In the genomic region with DNA sequence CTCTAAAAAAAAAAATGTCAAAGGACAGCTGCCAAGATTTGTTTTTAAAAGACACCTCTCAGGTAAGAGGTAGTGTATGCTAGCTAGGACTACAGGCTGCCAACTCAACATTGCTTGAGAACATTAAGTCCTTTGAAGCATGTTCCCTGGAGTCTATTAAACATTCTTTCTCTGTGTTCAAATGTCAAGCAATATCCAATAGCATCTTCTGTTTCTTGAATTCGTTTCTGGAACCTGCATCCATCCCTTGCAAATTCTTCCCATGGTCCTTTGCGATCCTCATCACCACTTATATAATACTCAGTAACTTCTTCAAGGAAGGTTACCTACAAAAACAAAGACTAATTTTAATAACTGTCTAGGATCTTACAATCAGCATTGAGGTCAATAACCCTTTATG, we compare ENCODE assay signal across 8 cellular contexts. TPM values are rescaled to one million over a fixed set of nuclear protein-coding genes. Genes with fewer than 3 reads are reported as not detected.
DNase-seq lines count a peak whose midpoint lies in the region; ATAC-seq and TF ChIP-seq lines count a peak whose summit lies in the region.

No MANE protein-coding gene starts in this region.

- H3K27me3 ChIP-seq in BJ (ENCODE audit: control insufficient read depth, insufficient read depth, low read length): no peaks in the 10 kb centered on the region
- no peaks in the 10 kb centered on the region for H3K27me3 ChIP-seq in brain microvascular endothelial cell (replicated peaks)

- peaks cover 49% of the 10 kb centered on the region for H3K36me3 Mint-ChIP-seq in HFFc6 (ENCODE audit: low read depth)
- H3K36me3 Mint-ChIP-seq in naive thymus-derived CD8-positive, alpha-beta T cell: peaks cover 7 to 76% (median 34%) of the 10 kb centered on the region in 3 donors

- H3K9me3 Mint-ChIP-seq in HFFc6: no peaks in the 10 kb centered on the region
- no peaks in the 10 kb centered on the region for H3K9me3 Mint-ChIP-seq in naive thymus-derived CD8-positive, alpha-beta T cell

- no peak overlapping the region for H3K27ac ChIP-seq in brain microvascular endothelial cell

- peaks cover 2% of the 10 kb centered on the region; the same call in 1 of the 2 replicates for H3K27me3 Mint-ChIP-seq in HFFc6 (ENCODE audit: insufficient read depth)
- H3K27me3 Mint-ChIP-seq in naive thymus-derived CD8-positive, alpha-beta T cell: no peaks in the 10 kb centered on the region

- H3K36me3 ChIP-seq in BJ (ENCODE audit: control insufficient read depth, insufficient read depth, low read length): peaks cover 6% of the 10 kb centered on the region
- H3K36me3 ChIP-seq in brain microvascular endothelial cell (replicated peaks): peaks cover 39% of the 10 kb centered on the region

- CTCF ChIA-PET in BJ (lab: Yijun Ruan, JAX): interaction anchor here (0.8 to 3.1 kb wide), 3 partner anchors 26 to 97 kb away, joined by 3 to 12 read pairs (median 3); no protein-coding TSS in a partner anchor

- H3K4me3 ChIP-seq in BJ (ENCODE audit: low read depth, low read length): peak overlapping the region; percentile 4; the same call in 1 of the 2 replicates
- peak overlapping the region; percentile 28 for H3K4me3 ChIP-seq in brain microvascular endothelial cell (ENCODE audit: low read depth, low read length)

- in situ Hi-C loops in brain microvascular endothelial cell (cut with HindIII; ENCODE audit: low pct_ligation_motif_present, low sequenced_read_pairs): no loop called here

- DNase-seq in BJ (ENCODE audit: low read depth) (no peak), HFFc6 (no peak), brain microvascular endothelial cell (no peak), NCI-H2171 treated with DMSO at 0.1 percent for 48 hours (lab: John Stamatoyannopoulos, UW) (no peak), SW 1271 (lab: John Stamatoyannopoulos, UW) (no peak), EL (no peak)
- DNase-seq in naive thymus-derived CD8-positive, alpha-beta T cell: no peak

- H3K27ac Mint-ChIP-seq in HFFc6: no peak overlapping the region; the same call in 1 of the 2 replicates
- peak overlapping the region in 8 of 10 donors; percentile 33 to 89 (median 62) for H3K27ac Mint-ChIP-seq in naive thymus-derived CD8-positive, alpha-beta T cell

- peak overlapping the region; percentile 99 for H3K4me3 Mint-ChIP-seq in HFFc6
- H3K4me3 Mint-ChIP-seq in naive thymus-derived CD8-positive, alpha-beta T cell: peak overlapping the region; percentile 97 to 100 (median 98)

- no peak for ATAC-seq in naive thymus-derived CD8-positive, alpha-beta T cell
- ATAC-seq in HG03442 (IDR thresholded peaks at IDR 0.05; ENCODE audit: unreplicated experiment): no peak

- peaks cover 15% of the 10 kb centered on the region for H3K4me1 Mint-ChIP-seq in HFFc6 (ENCODE audit: low read depth)
- peaks cover 2 to 37% (median 29%) of the 10 kb centered on the region in 4 donors for H3K4me1 Mint-ChIP-seq in naive thymus-derived CD8-positive, alpha-beta T cell

- TF ChIP-seq CTCF in BJ (IDR thresholded peaks at IDR 0.05; ENCODE audit: insufficient read depth, low read depth, low read length) (no peak), HFFc6 (IDR thresholded peaks at IDR 0.05) (no peak), brain microvascular endothelial cell (IDR thresholded peaks at IDR 0.05; ENCODE audit: low read depth, low read length, missing control alignments) (no peak)

- POLR2A ChIA-PET in BJ (lab: Charles Lee): no interaction called here
- POLR2A ChIA-PET in naive thymus-derived CD8-positive, alpha-beta T cell (lab: Charles Lee): no interaction called here

RNA-seq across cellular contexts. Expression of a gene that starts 5.6 kb away (rescaled TPM):
- polyA plus RNA-seq in BJ (2011; rRNA removed): 24.6 and 30.2 TPM in 2 replicates
- 30.7 and 41.6 TPM in 2 replicates for polyA minus RNA-seq in BJ (2011; rRNA and poly(A)+ RNA removed)
- 10 to 100 TPM; 27.4 to 34.8 (median 30.9) TPM for total RNA-seq in HFFc6 (2021; fragmentation: NEBNext Ultra II Directional; extraction: Animal tissue kit (Norgen Biotek cat#: 25700))
- 10 to 100 TPM; 80.7 to 87.3 TPM for total RNA-seq in naive thymus-derived CD8-positive, alpha-beta T cell
- 10 to 100 TPM; 14.2 to 20.8 (median 17.7) TPM for polyA plus RNA-seq in naive thymus-derived CD8-positive, alpha-beta T cell

RNA-seq across cellular contexts. Expression of a gene that starts 46.3 kb away (rescaled TPM):
- polyA plus RNA-seq in BJ (2011; rRNA removed): 3.0 and 4.2 TPM in 2 replicates
- polyA minus RNA-seq in BJ (2011; rRNA and poly(A)+ RNA removed): 2.4 and 2.7 TPM in 2 replicates
- 1 to 10 TPM; 1.3 to 2.4 (median 1.5) TPM for total RNA-seq in HFFc6 (2021; fragmentation: NEBNext Ultra II Directional; extraction: Animal tissue kit (Norgen Biotek cat#: 25700))
- total RNA-seq in naive thymus-derived CD8-positive, alpha-beta T cell: 1 to 10 TPM; 1.2 to 2.0 TPM
- polyA plus RNA-seq in naive thymus-derived CD8-positive, alpha-beta T cell: under 1 TPM in 1 of 3 donors, not detected in 2; 0.02 TPM
